Comparison of ENCODE assay signal across 8 cellular contexts in genomic region chr12:104276192-104277131, GRCh38. TPM values are rescaled to one million over a fixed set of nuclear protein-coding genes. Genes with fewer than 3 reads are reported as not detected.
A peak's percentile ranks its signal among the peaks of the same experiment; 100 is the strongest.
DNase-seq lines count a peak whose midpoint lies in the region; ATAC-seq lines count a peak whose summit lies in the region.

No MANE protein-coding gene starts in this region.

- H3K27me3 ChIP-seq in neuronal stem cell (ENCODE audit: control insufficient read depth in 3 of 3, insufficient read depth in 3 of 3, low read depth in 1 of 3, low read length in 3 of 3) = no peaks in the 10 kb centered on the region
- no peaks in the 10 kb centered on the region for H3K27me3 ChIP-seq in aorta (ENCODE audit: control insufficient read depth in 1 of 2, insufficient read depth in 2 of 2, low read length in 1 of 2)

- no CpG with 5 or more reads among the region's 9 CpGs for WGBS in neuronal stem cell (ENCODE audit: extremely low coverage in 2 of 2, insufficient read length in 2 of 2, insufficient replicate concordance in 1 of 2), 2 donors
- 79% methylated on average over 9 of the region's 9 CpGs for WGBS in aorta, 2 donors

- H3K36me3 ChIP-seq in neuronal stem cell (replicated peaks in 1 of 2; ENCODE audit: control insufficient read depth in 2 of 2, insufficient read depth in 2 of 2, low read length in 2 of 2) = no peaks in the 10 kb centered on the region
- H3K36me3 ChIP-seq in aorta (ENCODE audit: control insufficient read depth in 1 of 2, insufficient read depth in 2 of 2, low read length in 1 of 2) = no peaks in the 10 kb centered on the region

- no peaks in the 10 kb centered on the region for H3K9me3 ChIP-seq in neuronal stem cell (replicated peaks in 1 of 2; ENCODE audit: control insufficient read depth in 2 of 2, insufficient read depth in 1 of 2, low read depth in 1 of 2, low read length in 2 of 2)
- H3K9me3 ChIP-seq in aorta (ENCODE audit: control insufficient read depth, low read length) = no peaks in the 10 kb centered on the region

- H2BK15ac ChIP-seq in neuronal stem cell (ENCODE audit: low read length) = no peak overlapping the region

- H3K23ac ChIP-seq in neuronal stem cell (ENCODE audit: low read depth, low read length, poor library complexity) = no peak overlapping the region

- H3K27ac Mint-ChIP-seq in activated naive CD8-positive, alpha-beta T cell treated with anti-CD3 and anti-CD28 coated beads, Interleukin-2, amount 50 U/mL, for 24 hours = no peak overlapping the region

- H2BK120ac ChIP-seq in neuronal stem cell (ENCODE audit: low read depth, low read length) = no peak overlapping the region

- H3K4me3 ChIP-seq in neuronal stem cell (ENCODE audit: low read length in 2 of 2) (no peak overlapping the region), aorta (ENCODE audit: low read length in 2 of 2) (no peak overlapping the region)

- no peak overlapping the region for H2BK5ac ChIP-seq in neuronal stem cell (ENCODE audit: low read length)

- no peak overlapping the region for H3K9ac ChIP-seq in neuronal stem cell (ENCODE audit: low read depth, low read length, poor library complexity)

- H3K18ac ChIP-seq in neuronal stem cell (ENCODE audit: low read length) = no peak overlapping the region

- no peak overlapping the region for H2AK5ac ChIP-seq in neuronal stem cell (ENCODE audit: low read depth, low read length)

- intact Hi-C loops in aorta (cut with DNase I) = no loop called here

- peak; percentile 95 for ATAC-seq in GM21723 (IDR thresholded peaks at IDR 0.05; ENCODE audit: unreplicated experiment)
- ATAC-seq in activated naive CD8-positive, alpha-beta T cell treated with anti-CD3 and anti-CD28 coated beads, Interleukin-2, amount 50 U/mL, for 24 hours = peak; percentile 28
- ATAC-seq in HG03439 (IDR thresholded peaks at IDR 0.05; ENCODE audit: unreplicated experiment) = no peak
- no peak for ATAC-seq in aorta (ENCODE audit: low FRiP score)

- no peak overlapping the region for H4K8ac ChIP-seq in neuronal stem cell (ENCODE audit: low read depth, low read length)

- H3K27me3 Mint-ChIP-seq in activated naive CD8-positive, alpha-beta T cell treated with anti-CD3 and anti-CD28 coated beads, Interleukin-2, amount 50 U/mL, for 24 hours = peaks cover 3% of the 10 kb centered on the region

- peak overlapping the region; percentile 13 for H2AFZ ChIP-seq in neuronal stem cell (ENCODE audit: low read length)

- H3K36me3 Mint-ChIP-seq in activated naive CD8-positive, alpha-beta T cell treated with anti-CD3 and anti-CD28 coated beads, Interleukin-2, amount 50 U/mL, for 24 hours (ENCODE audit: low read depth) = no peaks in the 10 kb centered on the region

- H3K4me1 ChIP-seq in neuronal stem cell (ENCODE audit: control insufficient read depth in 2 of 2, insufficient read depth in 1 of 2, low read depth in 1 of 2, low read length in 2 of 2) (no peaks in the 10 kb centered on the region), aorta (ENCODE audit: control insufficient read depth in 1 of 2, insufficient read depth in 2 of 2, low read length in 2 of 2) (peaks cover 5 to 7% of the 10 kb centered on the region in 2 donors)

- no peak overlapping the region for H2BK12ac ChIP-seq in neuronal stem cell (ENCODE audit: low read length)

- H3K14ac ChIP-seq in neuronal stem cell (ENCODE audit: low read length) = no peak overlapping the region

- H3K79me1 ChIP-seq in neuronal stem cell (ENCODE audit: low read depth, low read length) = no peaks in the 10 kb centered on the region

- H3K4me3 Mint-ChIP-seq in activated naive CD8-positive, alpha-beta T cell treated with anti-CD3 and anti-CD28 coated beads, Interleukin-2, amount 50 U/mL, for 24 hours = peak overlapping the region; percentile 53

- DNase-seq in Daoy (ENCODE audit: low read depth) (peak; percentile 67), NCI-H1436 treated with DMSO at 0.1 percent for 48 hours (lab: John Stamatoyannopoulos, UW) (peak; percentile 93), neuronal stem cell (ENCODE audit: low spot score) (no peak), HuH-7.5 (ENCODE audit: low spot score) (no peak), aorta (no peak)
- no peak for DNase-seq in activated naive CD8-positive, alpha-beta T cell treated with anti-CD3 and anti-CD28 coated beads, Interleukin-2, amount 50 U/mL, for 24 hours

- no peaks in the 10 kb centered on the region for H3K9me3 Mint-ChIP-seq in activated naive CD8-positive, alpha-beta T cell treated with anti-CD3 and anti-CD28 coated beads, Interleukin-2, amount 50 U/mL, for 24 hours

- H3K4me2 ChIP-seq in neuronal stem cell (ENCODE audit: insufficient read depth, low read length, poor library complexity, severe bottlenecking) = no peak overlapping the region

- H3K27ac ChIP-seq in neuronal stem cell (replicated peaks; ENCODE audit: low read length) (no peak overlapping the region), aorta (ENCODE audit: low read depth in 1 of 2, low read length in 2 of 2) (no peak overlapping the region)

- no peak overlapping the region for H4K91ac ChIP-seq in neuronal stem cell (ENCODE audit: low read depth, low read length, poor library complexity)

- peaks cover 15% of the 10 kb centered on the region for H3K4me1 Mint-ChIP-seq in activated naive CD8-positive, alpha-beta T cell treated with anti-CD3 and anti-CD28 coated beads, Interleukin-2, amount 50 U/mL, for 24 hours

- H3K4ac ChIP-seq in neuronal stem cell (ENCODE audit: low read length) = no peak overlapping the region

RNA-seq across cellular contexts. Expression of gene EID3, which starts 27.1 kb away (rescaled TPM):
- total RNA-seq in Daoy (2014; rRNA removed; shearing (Covaris generic)) = 0.40 and 2.6 TPM in 2 replicates
- 1.1 TPM for polyA plus RNA-seq in neuronal stem cell (2013, experiment 1 of 2)
- polyA plus RNA-seq in neuronal stem cell (2013, experiment 2 of 2) = 1.2 TPM
- total RNA-seq in aorta = 1 to 10 TPM; 8.5 to 8.6 TPM
- 1 to 10 TPM; 2.1 to 6.8 TPM for polyA plus RNA-seq in aorta

Comparison
In these comparisons a context has a peak if more than half of its experiments do, and no peak if none do; other contexts are left out.
1. DNase-seq: peak in Daoy (single experiment) and NCI-H1436 treated with DMSO at 0.1 percent for 48 hours (single experiment); none in activated naive CD8-positive, alpha-beta T cell treated with anti-CD3 and anti-CD28 coated beads, Interleukin-2, amount 50 U/mL, for 24 hours (single experiment), neuronal stem cell (single experiment), HuH-7.5 (single experiment) and aorta (0 of 2).
2. ATAC-seq: peak in GM21723 (single experiment) and activated naive CD8-positive, alpha-beta T cell treated with anti-CD3 and anti-CD28 coated beads, Interleukin-2, amount 50 U/mL, for 24 hours (single experiment); none in HG03439 (single experiment) and aorta (single experiment).